ENCODE assay signal across 18 cellular contexts in the genomic region with DNA sequence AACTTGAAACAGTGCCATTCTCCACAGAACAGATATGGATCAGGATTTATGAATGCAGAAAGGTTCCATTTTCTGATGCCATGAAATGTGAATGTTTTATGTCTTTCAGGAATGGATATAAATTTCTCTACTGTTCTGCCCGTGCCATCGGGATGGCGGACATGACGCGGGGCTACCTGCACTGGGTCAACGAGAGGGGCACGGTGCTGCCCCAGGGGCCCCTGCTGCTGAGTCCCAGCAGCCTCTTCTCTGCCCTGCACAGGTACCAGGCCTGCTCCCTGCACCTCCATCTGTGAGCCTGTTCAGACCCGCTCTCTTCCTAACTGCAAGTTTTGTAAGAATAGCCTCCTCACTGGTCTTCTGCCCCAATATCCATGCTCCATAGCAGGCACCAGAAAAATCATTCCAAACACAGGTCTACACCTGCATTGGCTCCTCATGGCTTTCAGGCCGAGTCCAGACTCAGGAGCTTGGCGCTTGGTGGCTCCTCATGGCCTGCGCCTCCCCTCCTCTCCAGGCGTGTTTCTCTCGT.
DNase-seq lines count a peak whose midpoint lies in the region; ATAC-seq, FAIRE-seq and TF ChIP-seq lines count a peak whose summit lies in the region.
"Had no signal": no experiment of that assay in that cellular context is flagged by ENCODE, and none has a peak within 500 bp of the region (broad histone marks: within the 10 kb centered on the region; RNA-seq: fewer than 3 reads in every experiment).

No MANE protein-coding gene starts in this region.

- no peaks in the 10 kb centered on the region for H3K9me3 Mint-ChIP-seq in central memory CD8-positive, alpha-beta T cell
- no peaks in the 10 kb centered on the region; a peak in 2 of 5 replicates for H3K9me3 Mint-ChIP-seq in H9
- H3K9me3 Mint-ChIP-seq: CD8-positive, alpha-beta memory T cell had no signal

- H2AFZ ChIP-seq in neuronal stem cell (ENCODE audit: low read length) (no peak overlapping the region), H9 (ENCODE audit: low read length) (no peak overlapping the region)
- H2AFZ ChIP-seq: GM23248 had no signal

- no peaks in the 10 kb centered on the region for H3K23me2 ChIP-seq in H9 (ENCODE audit: insufficient read length, low read depth, low read length, poor library complexity, severe bottlenecking)

- H4K8ac ChIP-seq in neuronal stem cell (ENCODE audit: low read depth, low read length) (peak overlapping the region; percentile 0), H9 (replicated peaks; ENCODE audit: insufficient read length, low read depth, low read length) (no peak overlapping the region)

- H3K27ac Mint-ChIP-seq in central memory CD8-positive, alpha-beta T cell (ENCODE audit: low read depth), result peak overlapping the region; percentile 30
- peak overlapping the region in 1 of 3 experiments; percentile 54; a peak in 3 of 7 replicates for H3K27ac Mint-ChIP-seq in H9
- H3K27ac Mint-ChIP-seq: B cell had no signal

- H3K27me3 Mint-ChIP-seq in central memory CD8-positive, alpha-beta T cell, result no peaks in the 10 kb centered on the region
- no peaks in the 10 kb centered on the region for H3K27me3 Mint-ChIP-seq in H9 (ENCODE audit: low read depth)
- H3K27me3 Mint-ChIP-seq: B cell; CD8-positive, alpha-beta memory T cell had no signal

- DNase-seq in activated CD8-positive, alpha-beta memory T cell treated with anti-CD3 and anti-CD28 coated beads for 24 hours, result peak; percentile 37
- DNase-seq in activated CD8-positive, alpha-beta memory T cell treated with anti-CD3 and anti-CD28 coated beads, Interleukin-2, amount 50 U/mL, for 4 hours, result no peak
- no peak for DNase-seq in central memory CD8-positive, alpha-beta T cell (ENCODE audit: low spot score in 2 of 2)
- DNase-seq in neuronal stem cell (ENCODE audit: low spot score) (no peak), Ammon's horn (ENCODE audit: low spot score) (no peak), GM19239 (ENCODE audit: insufficient read length, low spot score) (no peak), H9 (no peak)
- DNase-seq: 8988T; CD8-positive, alpha-beta memory T cell; COR-L47; GM23248; HCEC 1CT; IMR-90 had no signal

- H3K4me3 Mint-ChIP-seq in central memory CD8-positive, alpha-beta T cell, result no peak overlapping the region
- H3K4me3 Mint-ChIP-seq in H9, result no peak overlapping the region; a peak in 1 of 5 replicates
- H3K4me3 Mint-ChIP-seq: B cell; CD8-positive, alpha-beta memory T cell had no signal

- H3K36me3 ChIP-seq in neuronal stem cell (replicated peaks in 1 of 2; ENCODE audit: control insufficient read depth in 2 of 2, insufficient read depth in 2 of 2, low read length in 2 of 2), result peaks cover 33 to 79% of the 10 kb centered on the region in 2 donors

- H4K91ac ChIP-seq in neuronal stem cell (ENCODE audit: low read depth, low read length, poor library complexity) (no peak overlapping the region), H9 (ENCODE audit: insufficient read length, low read depth, low read length) (no peak overlapping the region)

- H3K36me3 Mint-ChIP-seq in central memory CD8-positive, alpha-beta T cell (ENCODE audit: insufficient read depth), result peaks cover 37% of the 10 kb centered on the region
- H3K36me3 Mint-ChIP-seq in H9 (ENCODE audit: insufficient read depth in 1 of 3, low read depth in 3 of 3), result peaks cover 15 to 24% (median 23%) of the 10 kb centered on the region in 3 experiments

- no peak overlapping the region for H3K9ac ChIP-seq in neuronal stem cell (ENCODE audit: low read depth, low read length, poor library complexity)
- H3K9ac ChIP-seq in H9 (ENCODE audit: extremely low read depth, insufficient read length, low read length), result no peak overlapping the region
- H3K9ac ChIP-seq: BLaER1 treated with 17β-estradiol and CSF1 and Interleukin-3, amounts not matched to agents 10 nM and 100 nM; GM23248 had no signal

- H3K79me1 ChIP-seq in neuronal stem cell (ENCODE audit: low read depth, low read length) (no peaks in the 10 kb centered on the region), H9 (ENCODE audit: insufficient read depth, low read depth, low read length, poor library complexity, severe bottlenecking) (no peaks in the 10 kb centered on the region)

- H3K9me3 ChIP-seq in neuronal stem cell (replicated peaks in 1 of 2; ENCODE audit: control insufficient read depth in 2 of 2, insufficient read depth in 1 of 2, low read depth in 1 of 2, low read length in 2 of 2), result no peaks in the 10 kb centered on the region
- no peaks in the 10 kb centered on the region for H3K9me3 ChIP-seq in H9 (ENCODE audit: control insufficient read depth, low read depth, low read length)

- no CpG with 5 or more reads among the region's 13 CpGs for WGBS in neuronal stem cell (ENCODE audit: extremely low coverage in 2 of 2, insufficient read length in 2 of 2, insufficient replicate concordance in 1 of 2), 2 donors
- no CpG with 5 or more reads among the region's 13 CpGs for WGBS in H9 (ENCODE audit: extremely low coverage, insufficient read length, low lambda C conversion rate)

- H3K23ac ChIP-seq in neuronal stem cell (ENCODE audit: low read depth, low read length, poor library complexity), result no peak overlapping the region
- H3K23ac ChIP-seq in H9 (ENCODE audit: insufficient read length, low read depth, low read length), result no peak overlapping the region

- FAIRE-seq in GM19239 (lab: Jason Lieb, UNC), result no peak
- FAIRE-seq: G401.6, GM12891, HTR-8/SVneo had no signal

- no peak overlapping the region for H3K56ac ChIP-seq in H9 (ENCODE audit: insufficient read length, low read depth, low read length)

- H3K27ac ChIP-seq in neuronal stem cell (replicated peaks; ENCODE audit: low read length) (no peak overlapping the region), H9 (ENCODE audit: insufficient read length, low read depth, low read length) (no peak overlapping the region)
- H3K27ac ChIP-seq: BLaER1 treated with 17β-estradiol and CSF1 and Interleukin-3, amounts not matched to agents 10 nM and 100 nM; GM23248 had no signal

- H3K4me1 Mint-ChIP-seq in central memory CD8-positive, alpha-beta T cell, result no peaks in the 10 kb centered on the region
- H3K4me1 Mint-ChIP-seq in H9, result no peaks in the 10 kb centered on the region
- H3K4me1 Mint-ChIP-seq: B cell had no signal

- H3K18ac ChIP-seq in neuronal stem cell (ENCODE audit: low read length) (no peak overlapping the region), H9 (ENCODE audit: insufficient read length, low read depth, low read length) (no peak overlapping the region)

- no peak overlapping the region for H2BK12ac ChIP-seq in neuronal stem cell (ENCODE audit: low read length)
- H2BK12ac ChIP-seq in H9 (ENCODE audit: insufficient read length, low read depth, low read length), result no peak overlapping the region

- no peak overlapping the region for H3K4me3 ChIP-seq in neuronal stem cell (ENCODE audit: low read length in 2 of 2)
- H3K4me3 ChIP-seq: BLaER1 treated with 17β-estradiol and CSF1 and Interleukin-3, amounts not matched to agents 10 nM and 100 nM; GM23248 had no signal

- H4K5ac ChIP-seq in H9 (ENCODE audit: insufficient read length, low read depth, low read length), result no peak overlapping the region

- H2BK15ac ChIP-seq in neuronal stem cell (ENCODE audit: low read length) (no peak overlapping the region), H9 (ENCODE audit: low read depth, low read length) (no peak overlapping the region)

- H3K14ac ChIP-seq in neuronal stem cell (ENCODE audit: low read length), result no peak overlapping the region
- no peak overlapping the region for H3K14ac ChIP-seq in H9 (ENCODE audit: insufficient read depth, low read length)

- H2BK5ac ChIP-seq in neuronal stem cell (ENCODE audit: low read length), result no peak overlapping the region
- H2BK5ac ChIP-seq in H9 (ENCODE audit: insufficient read length, low read length), result no peak overlapping the region

- H2BK20ac ChIP-seq in H9 (ENCODE audit: low read depth, low read length, poor library complexity, severe bottlenecking), result no peak overlapping the region

- H2BK120ac ChIP-seq in neuronal stem cell (ENCODE audit: low read depth, low read length) (no peak overlapping the region), H9 (ENCODE audit: low read depth, low read length, poor library complexity, severe bottlenecking) (no peak overlapping the region)

- H3T11ph ChIP-seq in H9 (ENCODE audit: low read length), result no peak overlapping the region

- no peak for TF ChIP-seq CTCF in H9 (conservative IDR thresholded peaks at IDR 0.05)

- H2AK5ac ChIP-seq in neuronal stem cell (ENCODE audit: low read depth, low read length) (no peak overlapping the region), H9 (ENCODE audit: insufficient read length, low read length) (no peak overlapping the region)

- no peak for ATAC-seq in central memory CD8-positive, alpha-beta T cell (replicated peaks; ENCODE audit: extremely low read depth, poor library complexity, severe bottlenecking)

- H3K4me1 ChIP-seq in neuronal stem cell (ENCODE audit: control insufficient read depth in 2 of 2, insufficient read depth in 1 of 2, low read depth in 1 of 2, low read length in 2 of 2), result no peaks in the 10 kb centered on the region
- no peaks in the 10 kb centered on the region for H3K4me1 ChIP-seq in H9 (ENCODE audit: insufficient read depth, low read length)
- H3K4me1 ChIP-seq: BLaER1 treated with 17β-estradiol and CSF1 and Interleukin-3, amounts not matched to agents 10 nM and 100 nM had no signal

- H3K4me2 ChIP-seq in neuronal stem cell (ENCODE audit: insufficient read depth, low read length, poor library complexity, severe bottlenecking), result no peak overlapping the region
- H3K4me2 ChIP-seq in H9 (ENCODE audit: insufficient read depth, insufficient read length, low read length), result no peak overlapping the region
- H3K4me2 ChIP-seq: BLaER1 treated with 17β-estradiol and CSF1 and Interleukin-3, amounts not matched to agents 10 nM and 100 nM had no signal

- H3K4ac ChIP-seq in neuronal stem cell (ENCODE audit: low read length) (no peak overlapping the region), H9 (ENCODE audit: low read depth, low read length) (no peak overlapping the region)

- no peaks in the 10 kb centered on the region for H4K20me1 ChIP-seq in H9 (ENCODE audit: control insufficient read depth, insufficient read depth, insufficient read length)

- H3K79me2 ChIP-seq in H9 (ENCODE audit: insufficient read depth, low read length), result no peaks in the 10 kb centered on the region

- H3K27me3 ChIP-seq in neuronal stem cell (ENCODE audit: control insufficient read depth in 3 of 3, insufficient read depth in 3 of 3, low read depth in 1 of 3, low read length in 3 of 3) (no peaks in the 10 kb centered on the region), H9 (ENCODE audit: insufficient read depth, low read length) (no peaks in the 10 kb centered on the region)
- H3K27me3 ChIP-seq: BLaER1 treated with 17β-estradiol and CSF1 and Interleukin-3, amounts not matched to agents 10 nM and 100 nM had no signal
